ENCODE assay signal across 1 cellular context in the genomic region with DNA sequence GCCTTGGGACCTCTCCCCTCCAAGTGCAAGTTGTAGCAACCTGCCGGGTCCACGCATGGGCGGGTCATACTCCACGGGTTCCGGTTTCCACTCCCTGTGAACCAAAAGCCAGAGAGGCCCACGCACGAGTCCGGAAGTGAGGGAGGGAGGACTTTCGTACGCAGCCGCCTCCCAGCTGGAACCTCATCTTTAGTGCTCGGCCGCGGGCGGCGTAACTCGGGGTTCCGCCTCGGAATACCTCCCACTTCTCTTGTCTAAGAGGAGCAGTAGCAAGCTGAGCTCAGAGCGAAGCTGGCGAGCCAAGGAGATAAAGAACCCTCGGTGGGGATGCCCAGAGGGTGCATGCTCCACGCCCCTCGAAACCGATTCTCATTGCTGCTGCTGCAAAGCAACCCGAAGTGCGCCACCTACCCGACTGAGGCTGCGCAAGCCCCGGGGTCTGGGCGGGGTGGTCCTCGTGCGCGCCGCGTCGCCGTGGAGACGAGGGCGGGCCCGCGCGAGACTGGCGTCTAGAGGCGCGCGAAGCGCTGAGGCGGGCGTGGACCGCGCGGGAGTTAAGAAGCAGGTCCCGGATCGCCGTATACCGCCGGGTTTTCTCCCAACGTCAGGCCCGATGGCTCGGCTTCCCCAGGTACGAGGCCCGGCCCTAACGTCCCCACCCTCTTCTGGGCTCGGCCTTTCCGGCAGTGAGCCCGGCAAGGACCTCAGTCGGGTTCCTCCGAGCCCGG.
A peak's percentile ranks its signal among the peaks of the same experiment; 100 is the strongest.
TF ChIP-seq lines count a peak whose summit lies in the region.

A gene with protein sequence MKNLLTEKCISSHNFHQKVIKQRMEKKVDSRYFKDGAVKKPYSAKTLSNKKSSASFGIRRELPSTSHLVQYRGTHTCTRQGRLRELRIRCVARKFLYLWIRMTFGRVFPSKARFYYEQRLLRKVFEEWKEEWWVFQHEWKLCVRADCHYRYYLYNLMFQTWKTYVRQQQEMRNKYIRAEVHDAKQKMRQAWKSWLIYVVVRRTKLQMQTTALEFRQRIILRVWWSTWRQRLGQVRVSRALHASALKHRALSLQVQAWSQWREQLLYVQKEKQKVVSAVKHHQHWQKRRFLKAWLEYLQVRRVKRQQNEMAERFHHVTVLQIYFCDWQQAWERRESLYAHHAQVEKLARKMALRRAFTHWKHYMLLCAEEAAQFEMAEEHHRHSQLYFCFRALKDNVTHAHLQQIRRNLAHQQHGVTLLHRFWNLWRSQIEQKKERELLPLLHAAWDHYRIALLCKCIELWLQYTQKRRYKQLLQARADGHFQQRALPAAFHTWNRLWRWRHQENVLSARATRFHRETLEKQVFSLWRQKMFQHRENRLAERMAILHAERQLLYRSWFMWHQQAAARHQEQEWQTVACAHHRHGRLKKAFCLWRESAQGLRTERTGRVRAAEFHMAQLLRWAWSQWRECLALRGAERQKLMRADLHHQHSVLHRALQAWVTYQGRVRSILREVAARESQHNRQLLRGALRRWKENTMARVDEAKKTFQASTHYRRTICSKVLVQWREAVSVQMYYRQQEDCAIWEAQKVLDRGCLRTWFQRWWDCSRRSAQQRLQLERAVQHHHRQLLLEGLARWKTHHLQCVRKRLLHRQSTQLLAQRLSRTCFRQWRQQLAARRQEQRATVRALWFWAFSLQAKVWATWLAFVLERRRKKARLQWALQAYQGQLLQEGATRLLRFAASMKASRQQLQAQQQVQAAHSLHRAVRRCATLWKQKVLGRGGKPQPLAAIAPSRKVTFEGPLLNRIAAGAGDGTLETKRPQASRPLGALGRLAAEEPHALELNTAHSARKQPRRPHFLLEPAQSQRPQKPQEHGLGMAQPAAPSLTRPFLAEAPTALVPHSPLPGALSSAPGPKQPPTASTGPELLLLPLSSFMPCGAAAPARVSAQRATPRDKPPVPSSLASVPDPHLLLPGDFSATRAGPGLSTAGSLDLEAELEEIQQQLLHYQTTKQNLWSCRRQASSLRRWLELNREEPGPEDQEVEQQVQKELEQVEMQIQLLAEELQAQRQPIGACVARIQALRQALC (plus strand): TSS at position 530 of the 728 bp plus-strand sequence. CDS start 11,749 bp downstream, outside the sequence.

TF ChIP-seq in HepG2, 621 proteins besides CTCF, POLR2A, EP300 and RAD21 (continued from another document and continues in another):
- TF ChIP-seq, protein P1, sequence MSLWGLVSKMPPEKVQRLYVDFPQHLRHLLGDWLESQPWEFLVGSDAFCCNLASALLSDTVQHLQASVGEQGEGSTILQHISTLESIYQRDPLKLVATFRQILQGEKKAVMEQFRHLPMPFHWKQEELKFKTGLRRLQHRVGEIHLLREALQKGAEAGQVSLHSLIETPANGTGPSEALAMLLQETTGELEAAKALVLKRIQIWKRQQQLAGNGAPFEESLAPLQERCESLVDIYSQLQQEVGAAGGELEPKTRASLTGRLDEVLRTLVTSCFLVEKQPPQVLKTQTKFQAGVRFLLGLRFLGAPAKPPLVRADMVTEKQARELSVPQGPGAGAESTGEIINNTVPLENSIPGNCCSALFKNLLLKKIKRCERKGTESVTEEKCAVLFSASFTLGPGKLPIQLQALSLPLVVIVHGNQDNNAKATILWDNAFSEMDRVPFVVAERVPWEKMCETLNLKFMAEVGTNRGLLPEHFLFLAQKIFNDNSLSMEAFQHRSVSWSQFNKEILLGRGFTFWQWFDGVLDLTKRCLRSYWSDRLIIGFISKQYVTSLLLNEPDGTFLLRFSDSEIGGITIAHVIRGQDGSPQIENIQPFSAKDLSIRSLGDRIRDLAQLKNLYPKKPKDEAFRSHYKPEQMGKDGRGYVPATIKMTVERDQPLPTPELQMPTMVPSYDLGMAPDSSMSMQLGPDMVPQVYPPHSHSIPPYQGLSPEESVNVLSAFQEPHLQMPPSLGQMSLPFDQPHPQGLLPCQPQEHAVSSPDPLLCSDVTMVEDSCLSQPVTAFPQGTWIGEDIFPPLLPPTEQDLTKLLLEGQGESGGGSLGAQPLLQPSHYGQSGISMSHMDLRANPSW (CRISPR knock-in tag; IDR thresholded peaks at IDR 0.05; ENCODE audit: borderline replicate concordance) = 0 out of 2 replicates have a peak, but pooled peaks have one; percentile 29
- TF ChIP-seq RARA (CRISPR knock-in tag; IDR thresholded peaks at IDR 0.05) (no peak), CHCHD3 (CRISPR knock-in tag; IDR thresholded peaks at IDR 0.05) (no peak), ZNF883 (CRISPR knock-in tag; IDR thresholded peaks at IDR 0.05; ENCODE audit: not compliant biosample characterization) (peak; percentile 89), TBX3 (IDR thresholded peaks at IDR 0.05; ENCODE audit: borderline replicate concordance) (no peak), ARID2 (CRISPR knock-in tag; IDR thresholded peaks at IDR 0.05; ENCODE audit: borderline replicate concordance) (peak; percentile 9; the same call in 1 of the 2 replicates), ZFP41 (CRISPR knock-in tag; IDR thresholded peaks at IDR 0.05; ENCODE audit: borderline replicate concordance) (peak; percentile 74; the same call in 1 of the 2 replicates), FOSL1 (CRISPR knock-in tag; IDR thresholded peaks at IDR 0.05; ENCODE audit: borderline replicate concordance) (no peak), PCBP2 (optimal IDR thresholded peaks at IDR 0.05; ENCODE audit: low read depth, low read length, poor library complexity, severe bottlenecking) (no peak), ZMAT3 (CRISPR knock-in tag; conservative IDR thresholded peaks at IDR 0.05) (0 out of 2 replicates have a peak, but pooled peaks have one; percentile 65), ZNF20 (CRISPR knock-in tag; IDR thresholded peaks at IDR 0.05) (no peak), HNRNPUL1 (IDR thresholded peaks at IDR 0.05; ENCODE audit: low read depth, low read length) (no peak), ZNF33B (CRISPR knock-in tag; IDR thresholded peaks at IDR 0.05) (no peak), SP2 (CRISPR knock-in tag; IDR thresholded peaks at IDR 0.05) (0 out of 2 replicates have a peak, but pooled peaks have one; percentile 43), JUND (CRISPR knock-in tag; IDR thresholded peaks at IDR 0.05) (no peak), ZC3H13 (CRISPR knock-in tag; IDR thresholded peaks at IDR 0.05) (no peak), HHEX (CRISPR knock-in tag; IDR thresholded peaks at IDR 0.05) (no peak), ZNF33A (CRISPR knock-in tag; IDR thresholded peaks at IDR 0.05; ENCODE audit: borderline replicate concordance) (no peak), ARHGAP35 (CRISPR knock-in tag; IDR thresholded peaks at IDR 0.05; ENCODE audit: borderline replicate concordance) (no peak; the same call in 1 of the 2 replicates), PLRG1 (conservative IDR thresholded peaks at IDR 0.05) (no peak), ZNF567 (CRISPR knock-in tag; IDR thresholded peaks at IDR 0.05; ENCODE audit: borderline replicate concordance) (peak; percentile 42; the same call in 1 of the 2 replicates), ZNF788 (CRISPR knock-in tag; IDR thresholded peaks at IDR 0.05; ENCODE audit: borderline replicate concordance) (peak; percentile 71; the same call in 1 of the 2 replicates)
- TF ChIP-seq, protein P2, sequence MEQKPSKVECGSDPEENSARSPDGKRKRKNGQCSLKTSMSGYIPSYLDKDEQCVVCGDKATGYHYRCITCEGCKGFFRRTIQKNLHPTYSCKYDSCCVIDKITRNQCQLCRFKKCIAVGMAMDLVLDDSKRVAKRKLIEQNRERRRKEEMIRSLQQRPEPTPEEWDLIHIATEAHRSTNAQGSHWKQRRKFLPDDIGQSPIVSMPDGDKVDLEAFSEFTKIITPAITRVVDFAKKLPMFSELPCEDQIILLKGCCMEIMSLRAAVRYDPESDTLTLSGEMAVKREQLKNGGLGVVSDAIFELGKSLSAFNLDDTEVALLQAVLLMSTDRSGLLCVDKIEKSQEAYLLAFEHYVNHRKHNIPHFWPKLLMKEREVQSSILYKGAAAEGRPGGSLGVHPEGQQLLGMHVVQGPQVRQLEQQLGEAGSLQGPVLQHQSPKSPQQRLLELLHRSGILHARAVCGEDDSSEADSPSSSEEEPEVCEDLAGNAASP (CRISPR knock-in tag; IDR thresholded peaks at IDR 0.05; ENCODE audit: borderline replicate concordance) = no peak
- TF ChIP-seq, protein P3, sequence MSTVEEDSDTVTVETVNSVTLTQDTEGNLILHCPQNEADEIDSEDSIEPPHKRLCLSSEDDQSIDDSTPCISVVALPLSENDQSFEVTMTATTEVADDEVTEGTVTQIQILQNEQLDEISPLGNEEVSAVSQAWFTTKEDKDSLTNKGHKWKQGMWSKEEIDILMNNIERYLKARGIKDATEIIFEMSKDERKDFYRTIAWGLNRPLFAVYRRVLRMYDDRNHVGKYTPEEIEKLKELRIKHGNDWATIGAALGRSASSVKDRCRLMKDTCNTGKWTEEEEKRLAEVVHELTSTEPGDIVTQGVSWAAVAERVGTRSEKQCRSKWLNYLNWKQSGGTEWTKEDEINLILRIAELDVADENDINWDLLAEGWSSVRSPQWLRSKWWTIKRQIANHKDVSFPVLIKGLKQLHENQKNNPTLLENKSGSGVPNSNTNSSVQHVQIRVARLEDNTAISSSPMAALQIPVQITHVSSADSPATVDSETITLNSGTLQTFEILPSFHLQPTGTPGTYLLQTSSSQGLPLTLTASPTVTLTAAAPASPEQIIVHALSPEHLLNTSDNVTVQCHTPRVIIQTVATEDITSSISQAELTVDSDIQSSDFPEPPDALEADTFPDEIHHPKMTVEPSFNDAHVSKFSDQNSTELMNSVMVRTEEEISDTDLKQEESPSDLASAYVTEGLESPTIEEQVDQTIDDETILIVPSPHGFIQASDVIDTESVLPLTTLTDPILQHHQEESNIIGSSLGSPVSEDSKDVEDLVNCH (CRISPR knock-in tag; IDR thresholded peaks at IDR 0.05) = no peak
- TF ChIP-seq, protein P4, sequence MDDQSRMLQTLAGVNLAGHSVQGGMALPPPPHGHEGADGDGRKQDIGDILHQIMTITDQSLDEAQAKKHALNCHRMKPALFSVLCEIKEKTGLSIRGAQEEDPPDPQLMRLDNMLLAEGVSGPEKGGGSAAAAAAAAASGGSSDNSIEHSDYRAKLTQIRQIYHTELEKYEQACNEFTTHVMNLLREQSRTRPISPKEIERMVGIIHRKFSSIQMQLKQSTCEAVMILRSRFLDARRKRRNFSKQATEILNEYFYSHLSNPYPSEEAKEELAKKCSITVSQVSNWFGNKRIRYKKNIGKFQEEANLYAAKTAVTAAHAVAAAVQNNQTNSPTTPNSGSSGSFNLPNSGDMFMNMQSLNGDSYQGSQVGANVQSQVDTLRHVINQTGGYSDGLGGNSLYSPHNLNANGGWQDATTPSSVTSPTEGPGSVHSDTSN (CRISPR knock-in tag; IDR thresholded peaks at IDR 0.05; ENCODE audit: borderline replicate concordance) = no peak
- TF ChIP-seq, protein P5, sequence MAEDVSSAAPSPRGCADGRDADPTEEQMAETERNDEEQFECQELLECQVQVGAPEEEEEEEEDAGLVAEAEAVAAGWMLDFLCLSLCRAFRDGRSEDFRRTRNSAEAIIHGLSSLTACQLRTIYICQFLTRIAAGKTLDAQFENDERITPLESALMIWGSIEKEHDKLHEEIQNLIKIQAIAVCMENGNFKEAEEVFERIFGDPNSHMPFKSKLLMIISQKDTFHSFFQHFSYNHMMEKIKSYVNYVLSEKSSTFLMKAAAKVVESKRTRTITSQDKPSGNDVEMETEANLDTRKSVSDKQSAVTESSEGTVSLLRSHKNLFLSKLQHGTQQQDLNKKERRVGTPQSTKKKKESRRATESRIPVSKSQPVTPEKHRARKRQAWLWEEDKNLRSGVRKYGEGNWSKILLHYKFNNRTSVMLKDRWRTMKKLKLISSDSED (CRISPR knock-in tag; IDR thresholded peaks at IDR 0.05) = no peak
- TF ChIP-seq, protein P6, sequence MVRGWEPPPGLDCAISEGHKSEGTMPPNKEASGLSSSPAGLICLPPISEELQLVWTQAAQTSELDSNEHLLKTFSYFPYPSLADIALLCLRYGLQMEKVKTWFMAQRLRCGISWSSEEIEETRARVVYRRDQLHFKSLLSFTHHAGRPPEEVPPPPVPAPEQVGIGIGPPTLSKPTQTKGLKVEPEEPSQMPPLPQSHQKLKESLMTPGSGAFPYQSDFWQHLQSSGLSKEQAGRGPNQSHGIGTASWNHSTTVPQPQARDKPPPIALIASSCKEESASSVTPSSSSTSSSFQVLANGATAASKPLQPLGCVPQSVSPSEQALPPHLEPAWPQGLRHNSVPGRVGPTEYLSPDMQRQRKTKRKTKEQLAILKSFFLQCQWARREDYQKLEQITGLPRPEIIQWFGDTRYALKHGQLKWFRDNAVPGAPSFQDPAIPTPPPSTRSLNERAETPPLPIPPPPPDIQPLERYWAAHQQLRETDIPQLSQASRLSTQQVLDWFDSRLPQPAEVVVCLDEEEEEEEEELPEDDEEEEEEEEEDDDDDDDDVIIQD (CRISPR knock-in tag; IDR thresholded peaks at IDR 0.05; ENCODE audit: low read depth) = no peak
- TF ChIP-seq, protein P7, sequence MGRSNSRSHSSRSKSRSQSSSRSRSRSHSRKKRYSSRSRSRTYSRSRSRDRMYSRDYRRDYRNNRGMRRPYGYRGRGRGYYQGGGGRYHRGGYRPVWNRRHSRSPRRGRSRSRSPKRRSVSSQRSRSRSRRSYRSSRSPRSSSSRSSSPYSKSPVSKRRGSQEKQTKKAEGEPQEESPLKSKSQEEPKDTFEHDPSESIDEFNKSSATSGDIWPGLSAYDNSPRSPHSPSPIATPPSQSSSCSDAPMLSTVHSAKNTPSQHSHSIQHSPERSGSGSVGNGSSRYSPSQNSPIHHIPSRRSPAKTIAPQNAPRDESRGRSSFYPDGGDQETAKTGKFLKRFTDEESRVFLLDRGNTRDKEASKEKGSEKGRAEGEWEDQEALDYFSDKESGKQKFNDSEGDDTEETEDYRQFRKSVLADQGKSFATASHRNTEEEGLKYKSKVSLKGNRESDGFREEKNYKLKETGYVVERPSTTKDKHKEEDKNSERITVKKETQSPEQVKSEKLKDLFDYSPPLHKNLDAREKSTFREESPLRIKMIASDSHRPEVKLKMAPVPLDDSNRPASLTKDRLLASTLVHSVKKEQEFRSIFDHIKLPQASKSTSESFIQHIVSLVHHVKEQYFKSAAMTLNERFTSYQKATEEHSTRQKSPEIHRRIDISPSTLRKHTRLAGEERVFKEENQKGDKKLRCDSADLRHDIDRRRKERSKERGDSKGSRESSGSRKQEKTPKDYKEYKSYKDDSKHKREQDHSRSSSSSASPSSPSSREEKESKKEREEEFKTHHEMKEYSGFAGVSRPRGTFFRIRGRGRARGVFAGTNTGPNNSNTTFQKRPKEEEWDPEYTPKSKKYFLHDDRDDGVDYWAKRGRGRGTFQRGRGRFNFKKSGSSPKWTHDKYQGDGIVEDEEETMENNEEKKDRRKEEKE (IDR thresholded peaks at IDR 0.05) = no peak
